In the genomic region with DNA sequence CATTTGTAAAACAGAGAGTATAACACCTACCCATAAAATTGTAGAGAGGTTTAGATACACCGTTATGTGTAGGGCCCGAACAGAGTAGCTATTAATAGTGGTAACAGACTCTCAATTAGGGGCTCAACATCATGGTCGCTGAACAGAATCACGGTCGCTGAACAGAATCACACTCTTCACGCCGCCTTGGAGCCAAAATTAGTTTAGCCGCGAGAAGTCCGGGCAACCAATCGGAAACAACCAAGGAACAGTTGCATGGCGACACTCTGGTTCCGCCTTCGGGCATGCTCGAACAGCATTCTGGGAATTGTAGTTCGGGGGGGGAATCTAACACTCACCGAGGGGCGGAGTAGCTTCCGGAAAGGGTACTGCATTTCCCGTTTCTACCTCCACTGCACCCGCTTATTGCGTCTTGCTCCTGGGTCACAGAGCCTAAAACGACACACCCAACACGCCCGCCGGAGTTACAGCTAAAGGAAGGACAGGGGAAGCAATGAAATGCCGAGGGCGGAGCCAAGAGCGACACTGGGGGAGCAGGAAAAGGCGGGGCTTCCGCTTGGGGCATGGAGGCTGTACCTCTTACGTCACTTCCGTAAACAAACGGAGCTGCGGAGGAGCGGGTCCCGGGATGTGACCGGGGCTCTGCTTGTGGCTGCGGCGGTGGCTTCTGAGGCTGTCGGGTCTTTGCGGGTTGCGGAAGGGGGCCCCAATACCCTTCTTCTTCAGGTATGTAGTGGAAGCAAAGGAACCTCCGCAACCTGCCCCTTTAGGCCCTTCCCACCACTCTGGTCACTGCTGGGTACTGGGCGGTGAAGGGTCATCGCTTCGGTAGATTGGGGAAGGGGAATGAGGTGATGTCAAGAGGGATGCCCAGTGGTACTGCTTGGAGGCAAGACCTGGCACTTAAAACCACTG, we compare ENCODE assay signal across 8 cellular contexts. TPM values are rescaled to one million over a fixed set of nuclear protein-coding genes. Genes with fewer than 3 reads are reported as not detected.
DNase-seq lines count a peak whose midpoint lies in the region; ATAC-seq and TF ChIP-seq lines count a peak whose summit lies in the region.

A gene (plus strand): TSS at position 593 of the 915 bp plus-strand sequence. CDS start 2,352 bp downstream, outside the sequence.

- H3K4me1 ChIP-seq in suprapubic skin = peaks cover 22% of the 10 kb centered on the region

- DNase-seq in GM06990 (ENCODE audit: extremely low read depth, insufficient read length) = peak; percentile 93
- peak; percentile 93 for DNase-seq in NCI-H1092 (lab: John Stamatoyannopoulos, UW)
- peak; percentile 96 for DNase-seq in globus pallidus (ENCODE audit: low spot score)
- DNase-seq in nucleus accumbens (lab: John Stamatoyannopoulos, UW) = peak; percentile 68 to 100 (median 96)
- DNase-seq in suprapubic skin (ENCODE audit: low spot score in 2 of 2) = peak; percentile 97

- WGBS in suprapubic skin = under 1% methylated on average over 42 of the region's 47 CpGs

- peak within 1 kb of the TSS; percentile 99 for H3K27ac Mint-ChIP-seq in activated naive CD4-positive, alpha-beta T cell treated with anti-CD3 and anti-CD28 coated beads, Interleukin-2, amount 50 U/mL, for 24 hours

- H3K27ac ChIP-seq in suprapubic skin = peak within 1 kb of the TSS; percentile 96

- peak within 1 kb of the TSS; percentile 98 for H3K4me3 Mint-ChIP-seq in activated naive CD4-positive, alpha-beta T cell treated with anti-CD3 and anti-CD28 coated beads, Interleukin-2, amount 50 U/mL, for 24 hours

- no peak for TF ChIP-seq CTCF in GM06990 (IDR thresholded peaks at IDR 0.05; ENCODE audit: insufficient read depth, low read length, poor library complexity, severe bottlenecking)
- no peak for TF ChIP-seq CTCF in suprapubic skin (IDR thresholded peaks at IDR 0.05)

- no peaks in the 10 kb centered on the region for H3K9me3 ChIP-seq in suprapubic skin

- no peak for TF ChIP-seq EP300 in suprapubic skin (IDR thresholded peaks at IDR 0.05)

- H3K36me3 ChIP-seq in GM06990 (ENCODE audit: control insufficient read depth, insufficient read depth, low read length) = no peaks in the 10 kb centered on the region
- peaks cover 16% of the 10 kb centered on the region for H3K36me3 ChIP-seq in suprapubic skin

- peak in 1 of 2 donors; percentile 52 for TF ChIP-seq POLR2A in suprapubic skin (IDR thresholded peaks at IDR 0.05)

- ATAC-seq in HG02588 (IDR thresholded peaks at IDR 0.05; ENCODE audit: unreplicated experiment) (peak; percentile 95), SK-N-SH treated with all-trans-retinoic acid at 6 μM for 48 hours (peak; percentile 95)

- H3K27me3 ChIP-seq in GM06990 (replicated peaks; ENCODE audit: control insufficient read depth, insufficient read depth, low read length) (no peaks in the 10 kb centered on the region), suprapubic skin (no peaks in the 10 kb centered on the region)

- no peaks in the 10 kb centered on the region for H3K27me3 Mint-ChIP-seq in activated naive CD4-positive, alpha-beta T cell treated with anti-CD3 and anti-CD28 coated beads, Interleukin-2, amount 50 U/mL, for 24 hours

- no peaks in the 10 kb centered on the region for H3K9me3 Mint-ChIP-seq in activated naive CD4-positive, alpha-beta T cell treated with anti-CD3 and anti-CD28 coated beads, Interleukin-2, amount 50 U/mL, for 24 hours

- peaks cover 46% of the 10 kb centered on the region for H3K4me1 Mint-ChIP-seq in activated naive CD4-positive, alpha-beta T cell treated with anti-CD3 and anti-CD28 coated beads, Interleukin-2, amount 50 U/mL, for 24 hours

- H3K36me3 Mint-ChIP-seq in activated naive CD4-positive, alpha-beta T cell treated with anti-CD3 and anti-CD28 coated beads, Interleukin-2, amount 50 U/mL, for 24 hours = peaks cover 6% of the 10 kb centered on the region

- H3K4me3 ChIP-seq in GM06990 (replicated peaks; ENCODE audit: low read depth, low read length) (peak within 1 kb of the TSS; percentile 87), suprapubic skin (peak within 1 kb of the TSS; percentile 64)

TF ChIP-seq in SK-N-SH treated with all-trans-retinoic acid at 6 μM for 48 hours, 23 proteins besides CTCF, POLR2A, EP300 and RAD21:
- TF ChIP-seq, protein P1, sequence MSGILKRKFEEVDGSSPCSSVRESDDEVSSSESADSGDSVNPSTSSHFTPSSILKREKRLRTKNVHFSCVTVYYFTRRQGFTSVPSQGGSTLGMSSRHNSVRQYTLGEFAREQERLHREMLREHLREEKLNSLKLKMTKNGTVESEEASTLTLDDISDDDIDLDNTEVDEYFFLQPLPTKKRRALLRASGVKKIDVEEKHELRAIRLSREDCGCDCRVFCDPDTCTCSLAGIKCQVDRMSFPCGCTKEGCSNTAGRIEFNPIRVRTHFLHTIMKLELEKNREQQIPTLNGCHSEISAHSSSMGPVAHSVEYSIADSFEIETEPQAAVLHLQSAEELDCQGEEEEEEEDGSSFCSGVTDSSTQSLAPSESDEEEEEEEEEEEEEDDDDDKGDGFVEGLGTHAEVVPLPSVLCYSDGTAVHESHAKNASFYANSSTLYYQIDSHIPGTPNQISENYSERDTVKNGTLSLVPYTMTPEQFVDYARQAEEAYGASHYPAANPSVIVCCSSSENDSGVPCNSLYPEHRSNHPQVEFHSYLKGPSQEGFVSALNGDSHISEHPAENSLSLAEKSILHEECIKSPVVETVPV (CRISPR knock-in tag; IDR thresholded peaks at IDR 0.05) = no peak
- TF ChIP-seq, protein P2, sequence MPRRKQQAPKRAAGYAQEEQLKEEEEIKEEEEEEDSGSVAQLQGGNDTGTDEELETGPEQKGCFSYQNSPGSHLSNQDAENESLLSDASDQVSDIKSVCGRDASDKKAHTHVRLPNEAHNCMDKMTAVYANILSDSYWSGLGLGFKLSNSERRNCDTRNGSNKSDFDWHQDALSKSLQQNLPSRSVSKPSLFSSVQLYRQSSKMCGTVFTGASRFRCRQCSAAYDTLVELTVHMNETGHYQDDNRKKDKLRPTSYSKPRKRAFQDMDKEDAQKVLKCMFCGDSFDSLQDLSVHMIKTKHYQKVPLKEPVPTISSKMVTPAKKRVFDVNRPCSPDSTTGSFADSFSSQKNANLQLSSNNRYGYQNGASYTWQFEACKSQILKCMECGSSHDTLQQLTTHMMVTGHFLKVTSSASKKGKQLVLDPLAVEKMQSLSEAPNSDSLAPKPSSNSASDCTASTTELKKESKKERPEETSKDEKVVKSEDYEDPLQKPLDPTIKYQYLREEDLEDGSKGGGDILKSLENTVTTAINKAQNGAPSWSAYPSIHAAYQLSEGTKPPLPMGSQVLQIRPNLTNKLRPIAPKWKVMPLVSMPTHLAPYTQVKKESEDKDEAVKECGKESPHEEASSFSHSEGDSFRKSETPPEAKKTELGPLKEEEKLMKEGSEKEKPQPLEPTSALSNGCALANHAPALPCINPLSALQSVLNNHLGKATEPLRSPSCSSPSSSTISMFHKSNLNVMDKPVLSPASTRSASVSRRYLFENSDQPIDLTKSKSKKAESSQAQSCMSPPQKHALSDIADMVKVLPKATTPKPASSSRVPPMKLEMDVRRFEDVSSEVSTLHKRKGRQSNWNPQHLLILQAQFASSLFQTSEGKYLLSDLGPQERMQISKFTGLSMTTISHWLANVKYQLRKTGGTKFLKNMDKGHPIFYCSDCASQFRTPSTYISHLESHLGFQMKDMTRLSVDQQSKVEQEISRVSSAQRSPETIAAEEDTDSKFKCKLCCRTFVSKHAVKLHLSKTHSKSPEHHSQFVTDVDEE (CRISPR knock-in tag; IDR thresholded peaks at IDR 0.05) = no peak
- TF ChIP-seq TOX (CRISPR knock-in tag; IDR thresholded peaks at IDR 0.05; ENCODE audit: borderline replicate concordance) = no peak
- 0 out of 2 replicates have a peak, but pooled peaks have one; percentile 15 for TF ChIP-seq SNAI2 (CRISPR knock-in tag; IDR thresholded peaks at IDR 0.05)
- no peak for TF ChIP-seq ZNF565 (CRISPR knock-in tag; conservative IDR thresholded peaks at IDR 0.05; ENCODE audit: low read depth)

RNA-seq across cellular contexts. Expression of the gene that starts here (rescaled TPM):
- total RNA-seq in suprapubic skin = 10 to 100 TPM in 3 of 4 donors, 1 to 10 TPM in 1; 7.9 to 15.6 (median 13.2) TPM

Comparison
In these comparisons a context has a peak if more than half of its experiments do, and no peak if none do; other contexts are left out.
1. Peak in every context shown above with its lines: DNase-seq, ATAC-seq, H3K4me3 ChIP-seq and H3K27ac ChIP-seq.